1 cellular context compared by ENCODE assay signal in genomic region chr10:49608925-49609282, GRCh38.
TF ChIP-seq lines count a peak whose summit lies in the region.

No MANE protein-coding gene starts in this region.

TF ChIP-seq in GM23338, 12 proteins besides CTCF, POLR2A, EP300 and RAD21 (continued from another document):
- TF ChIP-seq STAT1 (IDR thresholded peaks at IDR 0.05; ENCODE audit: unreplicated experiment) (no peak), EZH2 (IDR thresholded peaks at IDR 0.05; ENCODE audit: low read depth, unreplicated experiment) (peak; percentile 57), ZNF462 (CRISPR knock-in tag; IDR thresholded peaks at IDR 0.05) (no peak), ZNF331 (CRISPR knock-in tag; IDR thresholded peaks at IDR 0.05; ENCODE audit: low read depth) (no peak), POLR2AphosphoS5 (IDR thresholded peaks at IDR 0.05; ENCODE audit: low read depth) (no peak), CREB1 (CRISPR knock-in tag; IDR thresholded peaks at IDR 0.05; ENCODE audit: low read depth) (no peak)
